15 cellular contexts compared by ENCODE assay signal in the genomic region with DNA sequence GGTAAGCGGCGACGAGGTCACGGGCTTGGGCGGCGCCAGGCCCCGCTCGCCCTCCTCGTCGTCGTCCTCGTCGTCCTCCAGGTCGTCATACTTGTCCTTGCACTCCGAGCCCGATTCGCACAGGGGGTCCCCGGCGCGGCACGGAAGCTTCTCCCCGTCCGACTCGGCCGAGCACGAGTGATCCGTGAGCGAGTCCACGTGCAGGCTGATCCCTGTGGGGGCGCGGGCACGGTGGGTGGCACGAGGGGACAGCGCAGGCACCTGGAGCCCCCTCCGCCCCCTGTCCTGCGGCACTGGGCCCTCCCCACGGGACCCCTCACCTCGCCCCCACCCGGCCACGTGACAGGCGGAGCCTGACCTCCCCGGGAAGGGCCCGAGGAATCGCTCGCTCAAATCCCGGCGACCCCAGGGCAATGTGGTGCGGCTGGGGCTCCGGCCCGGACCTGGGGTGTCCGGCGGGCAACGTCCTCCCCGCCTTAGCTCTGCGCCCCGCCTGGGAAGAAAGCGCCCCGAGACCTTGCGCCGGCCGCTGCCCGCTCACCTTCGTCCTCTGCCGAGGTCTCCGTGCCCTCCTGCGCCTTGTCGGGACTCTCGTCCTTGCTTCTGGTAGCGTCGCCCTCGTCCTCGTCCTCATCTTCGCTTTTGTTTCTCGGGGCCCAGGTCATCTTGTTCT. TPM values are rescaled to one million over a fixed set of nuclear protein-coding genes. Genes with fewer than 3 reads are reported as not detected.
DNase-seq lines count a peak whose midpoint lies in the region; ATAC-seq and TF ChIP-seq lines count a peak whose summit lies in the region.
"Had no signal": no experiment of that assay in that cellular context is flagged by ENCODE, and none has a peak within 500 bp of the region (broad histone marks: within the 10 kb centered on the region; RNA-seq: fewer than 3 reads in every experiment).

No MANE protein-coding gene starts in this region.

- H3K27ac ChIP-seq in HUES6 (ENCODE audit: low read depth, low read length): no peak overlapping the region
- no peak overlapping the region for H3K27ac ChIP-seq in endodermal cell (ENCODE audit: low read depth, low read length)
- H3K27ac ChIP-seq: parathyroid adenoma had no signal

- CTCF ChIA-PET in AG04449 (lab: Yijun Ruan, JAX): no interaction called here

- H3K27me3 ChIP-seq in HUES6 (ENCODE audit: control insufficient read depth, insufficient read depth, low read length): peaks cover 51% of the 10 kb centered on the region
- H3K27me3 ChIP-seq in endodermal cell (ENCODE audit: control insufficient read depth, insufficient read depth, low read length, poor library complexity, severe bottlenecking): peaks cover 27% of the 10 kb centered on the region

- H3K36me3 Mint-ChIP-seq in endodermal cell (ENCODE audit: low read depth): peaks cover 28% of the 10 kb centered on the region
- H3K36me3 Mint-ChIP-seq in immature natural killer cell: no peaks in the 10 kb centered on the region

- peaks cover 24% of the 10 kb centered on the region for H3K4me1 ChIP-seq in HUES6 (ENCODE audit: control insufficient read depth, insufficient read depth, low read length)
- peaks cover 4% of the 10 kb centered on the region for H3K4me1 ChIP-seq in endodermal cell (ENCODE audit: control insufficient read depth, insufficient read depth, low read length)
- H3K4me1 ChIP-seq: parathyroid adenoma had no signal

- H3K9ac ChIP-seq in HUES6 (ENCODE audit: low read length) (peak overlapping the region; percentile 95), endodermal cell (ENCODE audit: extremely low read depth, low read length, poor library complexity, severe bottlenecking) (no peak overlapping the region)
- H3K9ac ChIP-seq: parathyroid adenoma had no signal

- H3K4me3 Mint-ChIP-seq in endodermal cell: peak overlapping the region; percentile 67
- no peak overlapping the region for H3K4me3 Mint-ChIP-seq in immature natural killer cell

- peak overlapping the region; percentile 77 for H3K4me3 ChIP-seq in AG04449 (ENCODE audit: low read depth, low read length)
- H3K4me3 ChIP-seq in HUES6 (ENCODE audit: low read depth, low read length): peak overlapping the region; percentile 85
- H3K4me3 ChIP-seq in endodermal cell (ENCODE audit: low read length): no peak overlapping the region

- ATAC-seq in HG02852 (IDR thresholded peaks at IDR 0.05; ENCODE audit: unreplicated experiment) (no peak), HG03045 (IDR thresholded peaks at IDR 0.05; ENCODE audit: unreplicated experiment) (no peak)
- ATAC-seq: activated CD4-positive, CD25-positive, alpha-beta regulatory T cell treated with anti-CD3 and anti-CD28 coated beads, Interleukin-2, amount 50 U/mL, for 24 hours; left ventricle myocardium superior; SK-N-SH treated with all-trans-retinoic acid at 6 μM for 48 hours had no signal

- 91 to 95% methylated on average over 48 to 74 of the region's 74 CpGs for WGBS in endodermal cell (ENCODE audit: insufficient coverage in 1 of 2, insufficient read length in 1 of 2), 2 experiments

- no peak overlapping the region for H3K27ac Mint-ChIP-seq in endodermal cell
- H3K27ac Mint-ChIP-seq in immature natural killer cell: no peak overlapping the region

- H3K9me3 ChIP-seq in HUES6 (ENCODE audit: control insufficient read depth, insufficient read depth, low read depth, low read length): no peaks in the 10 kb centered on the region
- H3K9me3 ChIP-seq in endodermal cell (ENCODE audit: control insufficient read depth, low read length): no peaks in the 10 kb centered on the region

- no peak for DNase-seq in AG04449 (ENCODE audit: low read depth, low spot score)
- DNase-seq in endodermal cell: peak; percentile 52
- peak; percentile 84 for DNase-seq in mesenteric fat pad (ENCODE audit: low spot score)
- no peak for DNase-seq in NCI-H2227 treated with DMSO at 0.1 percent for 48 hours (lab: John Stamatoyannopoulos, UW)
- DNase-seq in immature natural killer cell: no peak
- DNase-seq: activated effector memory CD4-positive, alpha-beta T cell treated with anti-CD3 and anti-CD28 coated beads, Interleukin-2, amount 50 U/mL, for 16 hours; KG1; left ventricle myocardium superior; NCI-H1930 had no signal

- H3K4me1 Mint-ChIP-seq in endodermal cell (peaks cover 10% of the 10 kb centered on the region), immature natural killer cell (no peaks in the 10 kb centered on the region)

- H3K36me3 ChIP-seq in HUES6 (ENCODE audit: control insufficient read depth, insufficient read depth, low read length) (peaks cover 37% of the 10 kb centered on the region), endodermal cell (ENCODE audit: control insufficient read depth, insufficient read depth, low read length) (peaks cover 29% of the 10 kb centered on the region)

- POLR2A ChIA-PET in AG04449 (lab: Yijun Ruan, JAX): interaction anchor here (0.8 to 6.0 kb wide), 5 partner anchors 9 to 950 kb away, joined by 4 to 40 read pairs (median 5); a partner anchor contains a TSS

- TF ChIP-seq CTCF in AG04449 (IDR thresholded peaks at IDR 0.05; ENCODE audit: insufficient read depth, low read length, missing control alignments) (no peak), endodermal cell (conservative IDR thresholded peaks at IDR 0.05) (no peak)

- H3K9me3 Mint-ChIP-seq in endodermal cell (peaks cover 8% of the 10 kb centered on the region), immature natural killer cell (peaks cover 2 to 13% (median 4%) of the 10 kb centered on the region in 6 donors)

- H3K27me3 Mint-ChIP-seq in endodermal cell (ENCODE audit: insufficient read depth): peaks cover 63% of the 10 kb centered on the region
- peaks cover 14 to 35% (median 17%) of the 10 kb centered on the region in 3 donors for H3K27me3 Mint-ChIP-seq in immature natural killer cell (ENCODE audit: low read depth in 3 of 3)

RNA-seq across cellular contexts. Expression of a gene that starts 2.5 kb away (rescaled TPM):
- total RNA-seq in endodermal cell: 1 to 10 TPM; 4.2 to 6.9 TPM
- 67.3 TPM for polyA plus RNA-seq in endodermal cell (2013, experiment 1 of 2)
- 57.3 TPM for polyA plus RNA-seq in endodermal cell (2013, experiment 2 of 2)
- 0.45 TPM for total RNA-seq in mesenteric fat pad
- not detected for polyA plus RNA-seq in immature natural killer cell

Comparison
In these comparisons a context has a peak if more than half of its experiments do, and no peak if none do; other contexts are left out.
1. DNase-seq: peak in endodermal cell (single experiment) and mesenteric fat pad (single experiment); none in AG04449 (single experiment), NCI-H2227 treated with DMSO at 0.1 percent for 48 hours (single experiment) and immature natural killer cell (0 of 3).